Comparison of ENCODE assay signal across 13 cellular contexts in genomic region chr6:5333653-5334052, GRCh38.
DNase-seq lines count a peak whose midpoint lies in the region; ATAC-seq, FAIRE-seq and TF ChIP-seq lines count a peak whose summit lies in the region.
"Had no signal": no experiment of that assay in that cellular context is flagged by ENCODE, and none has a peak within 500 bp of the region (broad histone marks: within the 10 kb centered on the region; RNA-seq: fewer than 3 reads in every experiment).

No MANE protein-coding gene starts in this region.

- peak; percentile 10 for DNase-seq in AG04449 (ENCODE audit: low read depth, low spot score)
- DNase-seq in HCEC 1CT, result peak; percentile 69
- peak; percentile 63 to 64 for DNase-seq in SHP77 (lab: John Stamatoyannopoulos, UW)
- peak; percentile 13 to 40 for DNase-seq in foreskin keratinocyte
- DNase-seq in urothelium cell line (ENCODE audit: low spot score), result no peak
- DNase-seq in coronary artery (ENCODE audit: low spot score), result no peak
- no peak for DNase-seq in nucleus accumbens (lab: John Stamatoyannopoulos, UW)
- DNase-seq: activated CD8-positive, alpha-beta memory T cell treated with anti-CD3 and anti-CD28 coated beads, Interleukin-2, amount 50 U/mL, for 48 hours; BE2C; naive thymus-derived CD4-positive, alpha-beta T cell; stimulated activated CD4-positive, alpha-beta T cell treated with anti-CD3 and anti-CD28 coated beads, Interleukin-12 subunit alpha, Interleukin-12 subunit beta, amount 100 ng/mL, for 4 hours; uterus had no signal

- FAIRE-seq in urothelium cell line (lab: Jason Lieb, UNC), result no peak

- H3K4me3 ChIP-seq in AG04449 (ENCODE audit: low read depth, low read length) (no peak overlapping the region), coronary artery (no peak overlapping the region)
- H3K4me3 ChIP-seq: uterus had no signal

- no peak for TF ChIP-seq CTCF in AG04449 (IDR thresholded peaks at IDR 0.05; ENCODE audit: insufficient read depth, low read length, missing control alignments)
- no peak for TF ChIP-seq CTCF in foreskin keratinocyte (conservative IDR thresholded peaks at IDR 0.05)
- TF ChIP-seq CTCF in coronary artery (IDR thresholded peaks at IDR 0.05), result no peak

- no peak overlapping the region for H3K27ac ChIP-seq in foreskin keratinocyte
- H3K27ac ChIP-seq in coronary artery, result no peak overlapping the region
- H3K27ac ChIP-seq: uterus had no signal

- CTCF ChIA-PET in AG04449 (lab: Yijun Ruan, JAX), result interaction anchor here (1.4 to 1.7 kb wide), 2 partner anchors 10 to 190 kb away, joined by 3 to 4 read pairs; no protein-coding TSS in a partner anchor

- no peaks in the 10 kb centered on the region for H3K4me1 ChIP-seq in foreskin keratinocyte
- H3K4me1 ChIP-seq: BE2C, uterus had no signal

- POLR2A ChIA-PET in AG04449 (lab: Yijun Ruan, JAX), result no interaction called here

- peak; percentile 79 for ATAC-seq in foreskin keratinocyte
- no peak for ATAC-seq in GM21619 (IDR thresholded peaks at IDR 0.05; ENCODE audit: unreplicated experiment)
- ATAC-seq: naive thymus-derived CD4-positive, alpha-beta T cell had no signal

- no peaks in the 10 kb centered on the region for H3K27me3 ChIP-seq in foreskin keratinocyte
- H3K27me3 ChIP-seq: BE2C, uterus had no signal

Comparison
In these comparisons a context has a peak if more than half of its experiments do, and no peak if none do; other contexts are left out.
1. DNase-seq: peak in AG04449 (single experiment), HCEC 1CT (single experiment), SHP77 (2 of 2) and foreskin keratinocyte (2 of 2); none in urothelium cell line (single experiment), coronary artery (single experiment) and nucleus accumbens (0 of 56).